In the genomic region with DNA sequence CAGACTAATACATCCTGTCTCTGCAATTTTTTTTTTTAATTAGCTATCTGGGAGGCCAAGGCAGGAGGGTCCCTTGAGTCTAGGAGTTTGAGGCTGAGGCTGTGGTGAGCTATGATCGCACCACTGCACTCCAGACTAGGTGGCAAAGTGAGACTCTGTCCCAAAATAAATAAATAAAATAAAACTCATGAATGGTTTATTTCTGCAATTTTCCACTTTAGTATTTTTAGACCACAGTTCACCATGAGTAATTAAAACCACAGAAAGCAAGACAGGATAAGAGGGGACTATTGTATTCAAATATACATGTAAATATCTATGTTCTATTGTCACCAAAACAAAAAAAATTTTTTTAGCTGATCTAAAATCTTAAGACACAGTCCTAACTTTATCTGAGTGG, we compare ENCODE assay signal across 1 cellular context.
TF ChIP-seq lines count a peak whose summit lies in the region.

No MANE protein-coding gene starts in this region.

TF ChIP-seq in GM12878, 131 proteins besides CTCF, POLR2A, EP300 and RAD21:
- TF ChIP-seq CHD2 (IDR thresholded peaks at IDR 0.05; ENCODE audit: borderline replicate concordance, low read depth, low read length), result no peak
- TF ChIP-seq, protein P1, sequence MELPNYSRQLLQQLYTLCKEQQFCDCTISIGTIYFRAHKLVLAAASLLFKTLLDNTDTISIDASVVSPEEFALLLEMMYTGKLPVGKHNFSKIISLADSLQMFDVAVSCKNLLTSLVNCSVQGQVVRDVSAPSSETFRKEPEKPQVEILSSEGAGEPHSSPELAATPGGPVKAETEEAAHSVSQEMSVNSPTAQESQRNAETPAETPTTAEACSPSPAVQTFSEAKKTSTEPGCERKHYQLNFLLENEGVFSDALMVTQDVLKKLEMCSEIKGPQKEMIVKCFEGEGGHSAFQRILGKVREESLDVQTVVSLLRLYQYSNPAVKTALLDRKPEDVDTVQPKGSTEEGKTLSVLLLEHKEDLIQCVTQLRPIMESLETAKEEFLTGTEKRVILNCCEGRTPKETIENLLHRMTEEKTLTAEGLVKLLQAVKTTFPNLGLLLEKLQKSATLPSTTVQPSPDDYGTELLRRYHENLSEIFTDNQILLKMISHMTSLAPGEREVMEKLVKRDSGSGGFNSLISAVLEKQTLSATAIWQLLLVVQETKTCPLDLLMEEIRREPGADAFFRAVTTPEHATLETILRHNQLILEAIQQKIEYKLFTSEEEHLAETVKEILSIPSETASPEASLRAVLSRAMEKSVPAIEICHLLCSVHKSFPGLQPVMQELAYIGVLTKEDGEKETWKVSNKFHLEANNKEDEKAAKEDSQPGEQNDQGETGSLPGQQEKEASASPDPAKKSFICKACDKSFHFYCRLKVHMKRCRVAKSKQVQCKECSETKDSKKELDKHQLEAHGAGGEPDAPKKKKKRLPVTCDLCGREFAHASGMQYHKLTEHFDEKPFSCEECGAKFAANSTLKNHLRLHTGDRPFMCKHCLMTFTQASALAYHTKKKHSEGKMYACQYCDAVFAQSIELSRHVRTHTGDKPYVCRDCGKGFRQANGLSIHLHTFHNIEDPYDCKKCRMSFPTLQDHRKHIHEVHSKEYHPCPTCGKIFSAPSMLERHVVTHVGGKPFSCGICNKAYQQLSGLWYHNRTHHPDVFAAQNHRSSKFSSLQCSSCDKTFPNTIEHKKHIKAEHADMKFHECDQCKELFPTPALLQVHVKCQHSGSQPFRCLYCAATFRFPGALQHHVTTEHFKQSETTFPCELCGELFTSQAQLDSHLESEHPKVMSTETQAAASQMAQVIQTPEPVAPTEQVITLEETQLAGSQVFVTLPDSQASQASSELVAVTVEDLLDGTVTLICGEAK (IDR thresholded peaks at IDR 0.05; ENCODE audit: borderline replicate concordance), result no peak
- no peak for TF ChIP-seq TCF7 (IDR thresholded peaks at IDR 0.05; ENCODE audit: borderline replicate concordance)
- TF ChIP-seq ZNF384 (IDR thresholded peaks at IDR 0.05; ENCODE audit: borderline replicate concordance, low read depth, low read length), result no peak
- no peak for TF ChIP-seq CHD1 (IDR thresholded peaks at IDR 0.05; ENCODE audit: low read depth, low read length)
- no peak for TF ChIP-seq RBBP5 (conservative IDR thresholded peaks at IDR 0.05)
- TF ChIP-seq, protein P2, sequence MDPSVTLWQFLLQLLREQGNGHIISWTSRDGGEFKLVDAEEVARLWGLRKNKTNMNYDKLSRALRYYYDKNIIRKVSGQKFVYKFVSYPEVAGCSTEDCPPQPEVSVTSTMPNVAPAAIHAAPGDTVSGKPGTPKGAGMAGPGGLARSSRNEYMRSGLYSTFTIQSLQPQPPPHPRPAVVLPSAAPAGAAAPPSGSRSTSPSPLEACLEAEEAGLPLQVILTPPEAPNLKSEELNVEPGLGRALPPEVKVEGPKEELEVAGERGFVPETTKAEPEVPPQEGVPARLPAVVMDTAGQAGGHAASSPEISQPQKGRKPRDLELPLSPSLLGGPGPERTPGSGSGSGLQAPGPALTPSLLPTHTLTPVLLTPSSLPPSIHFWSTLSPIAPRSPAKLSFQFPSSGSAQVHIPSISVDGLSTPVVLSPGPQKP (IDR thresholded peaks at IDR 0.05; ENCODE audit: low read depth, low read length), result no peak
- peak; percentile 60; the same call in 1 of the 2 replicates for TF ChIP-seq NFIC (IDR thresholded peaks at IDR 0.05; ENCODE audit: low read depth, low read length)
- TF ChIP-seq CHD4 (IDR thresholded peaks at IDR 0.05), result no peak
- no peak for TF ChIP-seq TAF1 (IDR thresholded peaks at IDR 0.05; ENCODE audit: borderline replicate concordance, low read depth, low read length)
- no peak for TF ChIP-seq RAD51 (IDR thresholded peaks at IDR 0.05)
- no peak for TF ChIP-seq CBX5 (IDR thresholded peaks at IDR 0.05; ENCODE audit: low read depth)
- no peak for TF ChIP-seq SREBF1 (IDR thresholded peaks at IDR 0.05; ENCODE audit: low read length)
- TF ChIP-seq SUPT20H (IDR thresholded peaks at IDR 0.05; ENCODE audit: borderline replicate concordance, control insufficient read depth, low read depth, low read length), result no peak
- TF ChIP-seq ZNF217 (IDR thresholded peaks at IDR 0.05), result no peak
- TF ChIP-seq, protein P3, sequence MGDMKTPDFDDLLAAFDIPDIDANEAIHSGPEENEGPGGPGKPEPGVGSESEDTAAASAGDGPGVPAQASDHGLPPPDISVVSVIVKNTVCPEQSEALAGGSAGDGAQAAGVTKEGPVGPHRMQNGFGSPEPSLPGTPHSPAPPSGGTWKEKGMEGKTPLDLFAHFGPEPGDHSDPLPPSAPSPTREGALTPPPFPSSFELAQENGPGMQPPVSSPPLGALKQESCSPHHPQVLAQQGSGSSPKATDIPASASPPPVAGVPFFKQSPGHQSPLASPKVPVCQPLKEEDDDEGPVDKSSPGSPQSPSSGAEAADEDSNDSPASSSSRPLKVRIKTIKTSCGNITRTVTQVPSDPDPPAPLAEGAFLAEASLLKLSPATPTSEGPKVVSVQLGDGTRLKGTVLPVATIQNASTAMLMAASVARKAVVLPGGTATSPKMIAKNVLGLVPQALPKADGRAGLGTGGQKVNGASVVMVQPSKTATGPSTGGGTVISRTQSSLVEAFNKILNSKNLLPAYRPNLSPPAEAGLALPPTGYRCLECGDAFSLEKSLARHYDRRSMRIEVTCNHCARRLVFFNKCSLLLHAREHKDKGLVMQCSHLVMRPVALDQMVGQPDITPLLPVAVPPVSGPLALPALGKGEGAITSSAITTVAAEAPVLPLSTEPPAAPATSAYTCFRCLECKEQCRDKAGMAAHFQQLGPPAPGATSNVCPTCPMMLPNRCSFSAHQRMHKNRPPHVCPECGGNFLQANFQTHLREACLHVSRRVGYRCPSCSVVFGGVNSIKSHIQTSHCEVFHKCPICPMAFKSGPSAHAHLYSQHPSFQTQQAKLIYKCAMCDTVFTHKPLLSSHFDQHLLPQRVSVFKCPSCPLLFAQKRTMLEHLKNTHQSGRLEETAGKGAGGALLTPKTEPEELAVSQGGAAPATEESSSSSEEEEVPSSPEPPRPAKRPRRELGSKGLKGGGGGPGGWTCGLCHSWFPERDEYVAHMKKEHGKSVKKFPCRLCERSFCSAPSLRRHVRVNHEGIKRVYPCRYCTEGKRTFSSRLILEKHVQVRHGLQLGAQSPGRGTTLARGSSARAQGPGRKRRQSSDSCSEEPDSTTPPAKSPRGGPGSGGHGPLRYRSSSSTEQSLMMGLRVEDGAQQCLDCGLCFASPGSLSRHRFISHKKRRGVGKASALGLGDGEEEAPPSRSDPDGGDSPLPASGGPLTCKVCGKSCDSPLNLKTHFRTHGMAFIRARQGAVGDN (IDR thresholded peaks at IDR 0.05), result no peak
- TF ChIP-seq RFX5 (IDR thresholded peaks at IDR 0.05; ENCODE audit: low read depth, low read length), result no peak
- no peak for TF ChIP-seq IRF4 (IDR thresholded peaks at IDR 0.05; ENCODE audit: low read depth, low read length)
- no peak for TF ChIP-seq ZNF274 (IDR thresholded peaks at IDR 0.05; ENCODE audit: insufficient read depth, insufficient read length)
- TF ChIP-seq, protein P4, sequence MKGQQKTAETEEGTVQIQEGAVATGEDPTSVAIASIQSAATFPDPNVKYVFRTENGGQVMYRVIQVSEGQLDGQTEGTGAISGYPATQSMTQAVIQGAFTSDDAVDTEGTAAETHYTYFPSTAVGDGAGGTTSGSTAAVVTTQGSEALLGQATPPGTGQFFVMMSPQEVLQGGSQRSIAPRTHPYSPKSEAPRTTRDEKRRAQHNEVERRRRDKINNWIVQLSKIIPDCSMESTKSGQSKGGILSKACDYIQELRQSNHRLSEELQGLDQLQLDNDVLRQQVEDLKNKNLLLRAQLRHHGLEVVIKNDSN (IDR thresholded peaks at IDR 0.05; ENCODE audit: borderline replicate concordance, extremely low read length, insufficient read depth, low read depth, low read length), result no peak
- no peak for TF ChIP-seq TCF12 (IDR thresholded peaks at IDR 0.05; ENCODE audit: low read depth, low read length)
- TF ChIP-seq FOXK2 (IDR thresholded peaks at IDR 0.05), result no peak
- TF ChIP-seq, protein P5, sequence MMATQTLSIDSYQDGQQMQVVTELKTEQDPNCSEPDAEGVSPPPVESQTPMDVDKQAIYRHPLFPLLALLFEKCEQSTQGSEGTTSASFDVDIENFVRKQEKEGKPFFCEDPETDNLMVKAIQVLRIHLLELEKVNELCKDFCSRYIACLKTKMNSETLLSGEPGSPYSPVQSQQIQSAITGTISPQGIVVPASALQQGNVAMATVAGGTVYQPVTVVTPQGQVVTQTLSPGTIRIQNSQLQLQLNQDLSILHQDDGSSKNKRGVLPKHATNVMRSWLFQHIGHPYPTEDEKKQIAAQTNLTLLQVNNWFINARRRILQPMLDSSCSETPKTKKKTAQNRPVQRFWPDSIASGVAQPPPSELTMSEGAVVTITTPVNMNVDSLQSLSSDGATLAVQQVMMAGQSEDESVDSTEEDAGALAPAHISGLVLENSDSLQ (IDR thresholded peaks at IDR 0.05), result no peak
- TF ChIP-seq HDAC2 (IDR thresholded peaks at IDR 0.05), result no peak
- 0 out of 2 replicates have a peak, but pooled peaks have one; percentile 49 for TF ChIP-seq MEF2A (IDR thresholded peaks at IDR 0.05; ENCODE audit: insufficient read depth, low read depth, low read length)
- peak; percentile 74 for TF ChIP-seq RUNX3 (IDR thresholded peaks at IDR 0.05; ENCODE audit: low read length)
- TF ChIP-seq, protein P6, sequence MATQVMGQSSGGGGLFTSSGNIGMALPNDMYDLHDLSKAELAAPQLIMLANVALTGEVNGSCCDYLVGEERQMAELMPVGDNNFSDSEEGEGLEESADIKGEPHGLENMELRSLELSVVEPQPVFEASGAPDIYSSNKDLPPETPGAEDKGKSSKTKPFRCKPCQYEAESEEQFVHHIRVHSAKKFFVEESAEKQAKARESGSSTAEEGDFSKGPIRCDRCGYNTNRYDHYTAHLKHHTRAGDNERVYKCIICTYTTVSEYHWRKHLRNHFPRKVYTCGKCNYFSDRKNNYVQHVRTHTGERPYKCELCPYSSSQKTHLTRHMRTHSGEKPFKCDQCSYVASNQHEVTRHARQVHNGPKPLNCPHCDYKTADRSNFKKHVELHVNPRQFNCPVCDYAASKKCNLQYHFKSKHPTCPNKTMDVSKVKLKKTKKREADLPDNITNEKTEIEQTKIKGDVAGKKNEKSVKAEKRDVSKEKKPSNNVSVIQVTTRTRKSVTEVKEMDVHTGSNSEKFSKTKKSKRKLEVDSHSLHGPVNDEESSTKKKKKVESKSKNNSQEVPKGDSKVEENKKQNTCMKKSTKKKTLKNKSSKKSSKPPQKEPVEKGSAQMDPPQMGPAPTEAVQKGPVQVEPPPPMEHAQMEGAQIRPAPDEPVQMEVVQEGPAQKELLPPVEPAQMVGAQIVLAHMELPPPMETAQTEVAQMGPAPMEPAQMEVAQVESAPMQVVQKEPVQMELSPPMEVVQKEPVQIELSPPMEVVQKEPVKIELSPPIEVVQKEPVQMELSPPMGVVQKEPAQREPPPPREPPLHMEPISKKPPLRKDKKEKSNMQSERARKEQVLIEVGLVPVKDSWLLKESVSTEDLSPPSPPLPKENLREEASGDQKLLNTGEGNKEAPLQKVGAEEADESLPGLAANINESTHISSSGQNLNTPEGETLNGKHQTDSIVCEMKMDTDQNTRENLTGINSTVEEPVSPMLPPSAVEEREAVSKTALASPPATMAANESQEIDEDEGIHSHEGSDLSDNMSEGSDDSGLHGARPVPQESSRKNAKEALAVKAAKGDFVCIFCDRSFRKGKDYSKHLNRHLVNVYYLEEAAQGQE (IDR thresholded peaks at IDR 0.05; ENCODE audit: low read depth, low read length), result no peak
- no peak for TF ChIP-seq HCFC1 (IDR thresholded peaks at IDR 0.05; ENCODE audit: low read length)
- TF ChIP-seq BRCA1 (IDR thresholded peaks at IDR 0.05; ENCODE audit: low read depth, low read length), result no peak
- TF ChIP-seq ZNF24 (IDR thresholded peaks at IDR 0.05), result no peak
- TF ChIP-seq CBFB (IDR thresholded peaks at IDR 0.05; ENCODE audit: low read depth), result peak; percentile 39; the same call in 1 of the 2 replicates
- TF ChIP-seq CEBPB (IDR thresholded peaks at IDR 0.05; ENCODE audit: borderline replicate concordance in 1 of 2, low read depth in 2 of 2, low read length in 2 of 2), result no peak
- TF ChIP-seq CBX3 (IDR thresholded peaks at IDR 0.05; ENCODE audit: borderline replicate concordance, low read depth), result no peak
- no peak for TF ChIP-seq SIN3A (IDR thresholded peaks at IDR 0.05; ENCODE audit: low read depth, low read length)
